8 cellular contexts compared by ENCODE assay signal in the genomic region with DNA sequence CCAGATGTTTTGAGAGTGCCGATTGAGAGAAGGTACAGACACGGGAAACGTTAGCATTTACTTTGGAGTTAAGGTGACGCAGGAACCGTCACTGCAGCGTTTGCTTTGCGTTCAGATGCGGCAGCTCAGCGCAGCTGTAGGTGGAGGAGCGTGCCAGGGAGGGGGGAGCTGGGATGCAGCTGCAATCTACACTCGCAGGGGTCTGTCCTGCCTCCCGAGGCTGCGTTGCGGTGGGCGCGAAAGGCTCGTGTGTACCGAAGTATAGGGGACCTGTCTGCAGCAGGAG. TPM values are rescaled to one million over a fixed set of nuclear protein-coding genes. Genes with fewer than 3 reads are reported as not detected.
DNase-seq lines count a peak whose midpoint lies in the region; ATAC-seq and TF ChIP-seq lines count a peak whose summit lies in the region.

No MANE protein-coding gene starts in this region.

- H3K4me3 ChIP-seq in PC-3 (ENCODE audit: low read length) (peak overlapping the region; percentile 74), astrocyte of the spinal cord (ENCODE audit: low read depth, low read length) (peak overlapping the region; percentile 86), iPS-20b (ENCODE audit: low read length) (peak overlapping the region; percentile 71)

- H3K9me2 ChIP-seq in PC-3 (replicated peaks; ENCODE audit: low read length): no peaks in the 10 kb centered on the region

- ATAC-seq in GM19395 (IDR thresholded peaks at IDR 0.05; ENCODE audit: unreplicated experiment) (peak; percentile 50), HG03432 (IDR thresholded peaks at IDR 0.05; ENCODE audit: unreplicated experiment) (peak; percentile 32), PC-3 (peak; percentile 42)

- H3K9ac ChIP-seq in PC-3 (ENCODE audit: low read length) (peak overlapping the region; percentile 89), iPS-20b (ENCODE audit: low read depth, low read length) (peak overlapping the region; percentile 52; the same call in 1 of the 2 replicates)

- POLR2A ChIA-PET in PC-3 (lab: Charles Lee; ENCODE audit: unreplicated experiment): no interaction called here

- H3K27me3 ChIP-seq in PC-3 (ENCODE audit: low read length) (no peaks in the 10 kb centered on the region), iPS-20b (ENCODE audit: insufficient read depth, low read length) (peaks cover 49% of the 10 kb centered on the region)

- H3K36me3 ChIP-seq in PC-3 (ENCODE audit: low read depth, low read length) (peaks cover 2% of the 10 kb centered on the region; the same call in 1 of the 2 replicates), iPS-20b (ENCODE audit: insufficient read depth, low read depth, low read length) (no peaks in the 10 kb centered on the region)

- peak overlapping the region; percentile 72 for H3K27ac ChIP-seq in PC-3 (ENCODE audit: low read length)
- no peak overlapping the region for H3K27ac ChIP-seq in iPS-20b (ENCODE audit: low read length)

- H3K79me2 ChIP-seq in PC-3 (ENCODE audit: low read length): peaks cover 43% of the 10 kb centered on the region

- TF ChIP-seq CTCF in PC-3 (conservative IDR thresholded peaks at IDR 0.05; ENCODE audit: low read depth, low read length) (no peak), astrocyte of the spinal cord (IDR thresholded peaks at IDR 0.05; ENCODE audit: low read depth, low read length) (no peak)

- H3K9me3 ChIP-seq in PC-3 (ENCODE audit: low read length) (no peaks in the 10 kb centered on the region), iPS-20b (ENCODE audit: insufficient read depth, low read depth, low read length) (no peaks in the 10 kb centered on the region)

- H3K4me1 ChIP-seq in PC-3 (ENCODE audit: insufficient read depth, low read length) (peaks cover 21% of the 10 kb centered on the region), iPS-20b (ENCODE audit: insufficient read depth, low read length) (peaks cover 6% of the 10 kb centered on the region)

- peak overlapping the region; percentile 95 for H2AFZ ChIP-seq in PC-3 (ENCODE audit: low read length)

- H3F3A ChIP-seq in PC-3 (ENCODE audit: low read length, unreplicated experiment): no peaks in the 10 kb centered on the region

- H3K4me2 ChIP-seq in PC-3 (ENCODE audit: low read length): peak overlapping the region; percentile 80

- CTCF ChIA-PET in PC-3 (lab: Charles Lee): no interaction called here

- in situ Hi-C loops in astrocyte of the spinal cord (cut with HindIII; ENCODE audit: low sequenced_read_pairs): no loop called here

- BruUV-seq in PC-3 (replicated peaks; lab: Mats Ljungman, UMichigan): no TSS peak

- DNase-seq in COLO668 (lab: John Stamatoyannopoulos, UW; ENCODE audit: unreplicated experiment) (peak; percentile 63), PC-3 (peak; percentile 60), astrocyte of the spinal cord (ENCODE audit: low read depth, low spot score) (peak; percentile 63), cortex of kidney (lab: John Stamatoyannopoulos, UW) (no peak)
- DNase-seq in stimulated activated CD4-positive, alpha-beta T cell treated with anti-CD3 and anti-CD28 coated beads, Interleukin-15, amount 100 ng/mL, for 48 hours (ENCODE audit: low read depth in 2 of 2): peak; percentile 29 to 45

- H4K20me1 ChIP-seq in PC-3 (ENCODE audit: low read length): peaks cover 19% of the 10 kb centered on the region; the same call in 1 of the 2 replicates

- intact Hi-C loops in PC-3 (cut with micrococcal nuclease): loop anchor here (1.0 to 5.0 kb wide), 2 partner anchors 12 to 37 kb away; no protein-coding TSS in a partner anchor

RNA-seq across cellular contexts. Expression of gene FYTTD1, which starts 0.4 kb away (rescaled TPM):
- total RNA-seq in PC-3 (2014; rRNA removed): 54.6 and 85.4 TPM in 2 replicates

RNA-seq across cellular contexts. Expression of gene RUBCN, which starts 12.6 kb away (rescaled TPM):
- total RNA-seq in PC-3 (2014; rRNA removed): 24.5 and 32.9 TPM in 2 replicates

RNA-seq across cellular contexts. Expression of gene LRCH3, which starts 41.8 kb away (rescaled TPM):
- 43.1 and 146 TPM in 2 replicates for total RNA-seq in PC-3 (2014; rRNA removed)
